Comparison of ENCODE assay signal across 15 cellular contexts in the genomic region with DNA sequence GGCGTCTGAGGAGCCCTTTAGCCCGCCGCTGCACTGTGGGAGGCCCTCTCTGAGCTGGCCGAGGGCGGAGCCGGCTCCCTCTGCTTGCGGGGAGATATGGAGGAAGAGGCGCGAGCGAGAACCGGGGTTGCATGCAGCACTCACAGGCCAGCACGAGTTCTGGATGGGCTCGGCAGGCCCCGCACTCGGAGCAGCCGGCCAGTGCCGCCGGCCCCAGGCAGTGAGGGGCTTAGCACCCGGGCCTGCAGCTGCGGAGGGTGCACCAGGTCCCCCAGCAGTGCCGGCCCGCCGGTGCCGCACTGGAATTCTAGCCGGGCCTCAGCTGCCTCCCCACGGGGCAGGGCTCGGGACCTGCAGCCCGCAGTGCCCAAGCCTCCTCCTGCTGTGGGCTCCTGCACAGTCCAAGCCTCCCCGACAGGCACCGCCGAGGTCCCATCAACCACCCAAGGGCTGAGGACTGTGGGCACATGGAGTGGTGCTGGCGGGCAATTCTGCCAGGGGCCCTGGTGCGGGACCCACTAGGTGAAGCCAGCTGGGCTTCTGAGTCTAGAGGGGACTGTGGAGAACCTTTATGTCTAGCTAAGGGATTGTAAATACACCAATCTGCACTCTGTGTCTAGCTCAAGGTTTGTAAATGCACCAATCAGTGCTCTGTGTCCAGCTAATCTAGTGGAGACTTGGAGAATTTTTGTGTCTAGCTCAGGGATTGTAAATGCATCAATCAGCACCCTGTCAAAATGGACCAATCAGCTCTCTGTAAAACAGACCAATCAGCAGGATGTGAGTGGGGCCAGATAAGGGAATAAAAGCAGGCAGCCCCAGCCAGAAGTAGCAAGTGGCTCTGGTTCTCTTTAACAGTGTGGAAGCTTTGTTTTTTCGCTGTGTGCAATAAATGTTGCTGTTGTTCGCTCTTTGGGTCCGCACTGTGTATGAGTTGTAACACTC.
DNase-seq lines count a peak whose midpoint lies in the region; ATAC-seq and TF ChIP-seq lines count a peak whose summit lies in the region.
"Had no signal": no experiment of that assay in that cellular context is flagged by ENCODE, and none has a peak within 500 bp of the region (broad histone marks: within the 10 kb centered on the region; RNA-seq: fewer than 3 reads in every experiment).

No MANE protein-coding gene starts in this region.

- no peak for DNase-seq in WTC11 (ENCODE audit: low spot score)
- DNase-seq in progenitor cell of endocrine pancreas (ENCODE audit: low spot score, unreplicated experiment): no peak
- no peak for DNase-seq in SJCRH30
- no peak for DNase-seq in natural killer cell treated with Interleukin-12 subunit alpha and Interleukin-12 subunit beta and Interleukin-15 and Interleukin-18, amount 100 ng/mL, for 72 hours (ENCODE audit: low spot score)
- DNase-seq: BE2C; CD8-positive, alpha-beta memory T cell; DMS53; GF-D8 had no signal

- H3K36me3 ChIP-seq in BLaER1 (no peaks in the 10 kb centered on the region), SJCRH30 (no peaks in the 10 kb centered on the region)
- H3K36me3 ChIP-seq in BLaER1 treated with 17β-estradiol and CSF1 and Interleukin-3, amounts not matched to agents 10 nM and 100 nM: peaks cover 0 to 13% (median 0%) of the 10 kb centered on the region in 11 experiments; a peak in 3 of 22 replicates
- H3K36me3 ChIP-seq: BE2C had no signal

- H3K9ac ChIP-seq in BLaER1: no peak overlapping the region
- H3K9ac ChIP-seq in BLaER1 treated with 17β-estradiol and CSF1 and Interleukin-3, amounts not matched to agents 10 nM and 100 nM: no peak overlapping the region

- POLR2A ChIA-PET in WTC11 (lab: Charles Lee): interaction anchor here (0.6 to 0.7 kb wide), 2 partner anchors 312 to 386 kb away, joined by 4 read pairs; no protein-coding TSS in a partner anchor

- H3K4me3 ChIP-seq in BLaER1: no peak overlapping the region
- no peak overlapping the region for H3K4me3 ChIP-seq in BLaER1 treated with 17β-estradiol and CSF1 and Interleukin-3, amounts not matched to agents 10 nM and 100 nM
- H3K4me3 ChIP-seq in SJCRH30: no peak overlapping the region
- H3K4me3 ChIP-seq: A549 had no signal

- H3K36me3 Mint-ChIP-seq in WTC11 (peaks cover 4% of the 10 kb centered on the region; the same call in 1 of the 2 replicates), progenitor cell of endocrine pancreas (ENCODE audit: insufficient read depth) (no peaks in the 10 kb centered on the region)
- H3K36me3 Mint-ChIP-seq in natural killer cell treated with Interleukin-12 subunit alpha and Interleukin-12 subunit beta and Interleukin-15 and Interleukin-18, amount 100 ng/mL, for 72 hours: no peaks in the 10 kb centered on the region
- H3K36me3 Mint-ChIP-seq: IgD-negative memory B cell had no signal

- H3K9me3 Mint-ChIP-seq in WTC11 (peaks cover 4% of the 10 kb centered on the region), progenitor cell of endocrine pancreas (ENCODE audit: low read depth) (peaks cover 3% of the 10 kb centered on the region)
- H3K9me3 Mint-ChIP-seq in natural killer cell treated with Interleukin-12 subunit alpha and Interleukin-12 subunit beta and Interleukin-15 and Interleukin-18, amount 100 ng/mL, for 72 hours: no peaks in the 10 kb centered on the region
- H3K9me3 Mint-ChIP-seq: CD8-positive, alpha-beta memory T cell; IgD-negative memory B cell had no signal

- no peak for ATAC-seq in WTC11
- ATAC-seq in HG02870 (IDR thresholded peaks at IDR 0.05; ENCODE audit: unreplicated experiment): no peak
- no peak for ATAC-seq in natural killer cell treated with Interleukin-12 subunit alpha and Interleukin-12 subunit beta and Interleukin-15 and Interleukin-18, amount 100 ng/mL, for 72 hours
- ATAC-seq: A549, HCT116 had no signal

- CTCF ChIA-PET in WTC11 (lab: Charles Lee): no interaction called here

- H3K4me1 Mint-ChIP-seq in WTC11 (peaks cover 42% of the 10 kb centered on the region), progenitor cell of endocrine pancreas (ENCODE audit: low read depth) (peaks cover 32% of the 10 kb centered on the region)
- peaks cover 7 to 11% of the 10 kb centered on the region in 2 donors for H3K4me1 Mint-ChIP-seq in natural killer cell treated with Interleukin-12 subunit alpha and Interleukin-12 subunit beta and Interleukin-15 and Interleukin-18, amount 100 ng/mL, for 72 hours (ENCODE audit: low read depth in 2 of 2)

- H3K4me2 ChIP-seq in BLaER1: no peak overlapping the region
- no peak overlapping the region for H3K4me2 ChIP-seq in BLaER1 treated with 17β-estradiol and CSF1 and Interleukin-3, amounts not matched to agents 10 nM and 100 nM
- H3K4me2 ChIP-seq: A549 had no signal

- H3K27me3 ChIP-seq in BLaER1: no peaks in the 10 kb centered on the region
- no peaks in the 10 kb centered on the region for H3K27me3 ChIP-seq in BLaER1 treated with 17β-estradiol and CSF1 and Interleukin-3, amounts not matched to agents 10 nM and 100 nM
- no peaks in the 10 kb centered on the region for H3K27me3 ChIP-seq in SJCRH30
- H3K27me3 ChIP-seq: BE2C had no signal

- H3K27ac ChIP-seq in BLaER1 (0 out of 2 replicates have a peak overlapping the region, but pooled peaks have one; percentile 22), SJCRH30 (no peak overlapping the region)
- H3K27ac ChIP-seq in BLaER1 treated with 17β-estradiol and CSF1 and Interleukin-3, amounts not matched to agents 10 nM and 100 nM: peak overlapping the region in 6 of 11 experiments; percentile 4 to 43 (median 14); a peak in 3 of 22 replicates
- H3K27ac ChIP-seq: A549 had no signal

- H3K4me3 Mint-ChIP-seq in WTC11 (no peak overlapping the region), progenitor cell of endocrine pancreas (ENCODE audit: low read depth) (no peak overlapping the region)
- H3K4me3 Mint-ChIP-seq in natural killer cell treated with Interleukin-12 subunit alpha and Interleukin-12 subunit beta and Interleukin-15 and Interleukin-18, amount 100 ng/mL, for 72 hours: no peak overlapping the region
- H3K4me3 Mint-ChIP-seq: CD8-positive, alpha-beta memory T cell; IgD-negative memory B cell had no signal

- peaks cover 20% of the 10 kb centered on the region for H3K4me1 ChIP-seq in BLaER1
- peaks cover 19 to 41% (median 24%) of the 10 kb centered on the region in 10 experiments for H3K4me1 ChIP-seq in BLaER1 treated with 17β-estradiol and CSF1 and Interleukin-3, amounts not matched to agents 10 nM and 100 nM
- peaks cover 5% of the 10 kb centered on the region; the same call in 1 of the 2 replicates for H3K4me1 ChIP-seq in SJCRH30
- H3K4me1 ChIP-seq: A549, BE2C, Caco-2 had no signal

- H3K27ac Mint-ChIP-seq in WTC11 (0 out of 2 replicates have a peak overlapping the region, but pooled peaks have one; percentile 38), progenitor cell of endocrine pancreas (peak overlapping the region; percentile 81)
- H3K27ac Mint-ChIP-seq in natural killer cell treated with Interleukin-12 subunit alpha and Interleukin-12 subunit beta and Interleukin-15 and Interleukin-18, amount 100 ng/mL, for 72 hours: no peak overlapping the region
- H3K27ac Mint-ChIP-seq: IgD-negative memory B cell had no signal

- no peak for TF ChIP-seq CTCF in WTC11 (IDR thresholded peaks at IDR 0.05)
- no peak for TF ChIP-seq CTCF in progenitor cell of endocrine pancreas (IDR thresholded peaks at IDR 0.05; ENCODE audit: unreplicated experiment)

- H4K20me1 ChIP-seq in BLaER1: no peaks in the 10 kb centered on the region
- no peaks in the 10 kb centered on the region for H4K20me1 ChIP-seq in BLaER1 treated with 17β-estradiol and CSF1 and Interleukin-3, amounts not matched to agents 10 nM and 100 nM

- H3K27me3 Mint-ChIP-seq in WTC11 (ENCODE audit: low read depth) (no peaks in the 10 kb centered on the region), progenitor cell of endocrine pancreas (peaks cover 3% of the 10 kb centered on the region)
- H3K27me3 Mint-ChIP-seq in natural killer cell treated with Interleukin-12 subunit alpha and Interleukin-12 subunit beta and Interleukin-15 and Interleukin-18, amount 100 ng/mL, for 72 hours: no peaks in the 10 kb centered on the region
- H3K27me3 Mint-ChIP-seq: IgD-negative memory B cell had no signal

- H3K9me3 ChIP-seq in BLaER1 (peaks cover 42% of the 10 kb centered on the region), SJCRH30 (replicated peaks) (no peaks in the 10 kb centered on the region)
- peaks cover 0 to 70% (median 55%) of the 10 kb centered on the region in 11 experiments; a peak in 20 of 22 replicates for H3K9me3 ChIP-seq in BLaER1 treated with 17β-estradiol and CSF1 and Interleukin-3, amounts not matched to agents 10 nM and 100 nM (replicated peaks in 1 of 11)
- H3K9me3 ChIP-seq: A549, BE2C, Caco-2 had no signal

TF ChIP-seq in WTC11, 78 proteins besides CTCF, POLR2A, EP300 and RAD21:
- TF ChIP-seq PRRX2 (CRISPR knock-in tag; IDR thresholded peaks at IDR 0.05): no peak
- TF ChIP-seq ZNF416 (CRISPR knock-in tag; IDR thresholded peaks at IDR 0.05): no peak
- TF ChIP-seq ZNF121 (CRISPR knock-in tag; IDR thresholded peaks at IDR 0.05): no peak
- TF ChIP-seq ATF1 (CRISPR knock-in tag; IDR thresholded peaks at IDR 0.05): no peak
- no peak for TF ChIP-seq MXD4 (CRISPR knock-in tag; IDR thresholded peaks at IDR 0.05; ENCODE audit: borderline replicate concordance)

Comparison
In these comparisons a context has a peak if more than half of its experiments do, and no peak if none do; other contexts are left out.
1. H3K27ac Mint-ChIP-seq: peak in WTC11 (single experiment) and progenitor cell of endocrine pancreas (single experiment); none in natural killer cell treated with Interleukin-12 subunit alpha and Interleukin-12 subunit beta and Interleukin-15 and Interleukin-18, amount 100 ng/mL, for 72 hours (0 of 2).